29 cellular contexts compared by ENCODE assay signal in genomic region chr22:23529166-23530103, GRCh38. TPM values are rescaled to one million over a fixed set of nuclear protein-coding genes. Genes with fewer than 3 reads are reported as not detected.
DNase-seq lines count a peak whose midpoint lies in the region; ATAC-seq and TF ChIP-seq lines count a peak whose summit lies in the region.
"Had no signal": no experiment of that assay in that cellular context is flagged by ENCODE, and none has a peak within 500 bp of the region (broad histone marks: within the 10 kb centered on the region; RNA-seq: fewer than 3 reads in every experiment).

No MANE protein-coding gene starts in this region.

- H3K4me2 ChIP-seq in BLaER1 treated with 17β-estradiol and CSF1 and Interleukin-3, amounts not matched to agents 10 nM and 100 nM = peak overlapping the region in 6 of 11 experiments; percentile 1 to 60 (median 43); a peak in 11 of 22 replicates
- H3K4me2 ChIP-seq: BLaER1 had no signal

- H3K4me1 ChIP-seq in BLaER1 treated with 17β-estradiol and CSF1 and Interleukin-3, amounts not matched to agents 10 nM and 100 nM = peaks cover 20 to 52% (median 30%) of the 10 kb centered on the region in 10 experiments; a peak in 19 of 20 replicates
- H3K4me1 ChIP-seq in RWPE2 (ENCODE audit: insufficient read depth, poor library complexity, severe bottlenecking) (no peaks in the 10 kb centered on the region), lower lobe of right lung (peaks cover 5% of the 10 kb centered on the region)

- H3K27me3 Mint-ChIP-seq in immature natural killer cell (ENCODE audit: low read depth in 3 of 3) = peaks cover 2 to 5% (median 2%) of the 10 kb centered on the region in 3 donors
- peaks cover 4 to 20% of the 10 kb centered on the region in 2 donors for H3K27me3 Mint-ChIP-seq in T-cell
- H3K27me3 Mint-ChIP-seq: IgD-negative memory B cell; stimulated activated naive CD8-positive, alpha-beta T cell treated with anti-CD3 and anti-CD28 coated beads, Interleukin-15, Interleukin-2, amounts not matched to agents 100 ng/mL and 50 ng/mL, for 24 hours had no signal

- H3K4me1 Mint-ChIP-seq in immature natural killer cell = no peaks in the 10 kb centered on the region
- H3K4me1 Mint-ChIP-seq in T-cell = no peaks in the 10 kb centered on the region
- H3K4me1 Mint-ChIP-seq: activated CD4-positive, alpha-beta memory T cell treated with anti-CD3 and anti-CD28 coated beads, Interleukin-2, amount 10 ng/mL, durations not matched to agents 7 days and 5 days had no signal

- no peak overlapping the region; a peak in 1 of 22 replicates for H3K27ac ChIP-seq in BLaER1 treated with 17β-estradiol and CSF1 and Interleukin-3, amounts not matched to agents 10 nM and 100 nM
- no peak overlapping the region for H3K27ac ChIP-seq in RWPE2 (ENCODE audit: poor library complexity, severe bottlenecking)
- no peak overlapping the region for H3K27ac ChIP-seq in lower lobe of right lung
- H3K27ac ChIP-seq: BLaER1, coronary artery, RWPE1, tibial nerve had no signal

- CTCF ChIA-PET in T-cell (lab: Charles Lee) = no interaction called here

- peak overlapping the region in 1 of 6 donors; percentile 12 for H3K27ac Mint-ChIP-seq in immature natural killer cell
- no peak overlapping the region for H3K27ac Mint-ChIP-seq in T-cell
- H3K27ac Mint-ChIP-seq: activated CD4-positive, alpha-beta memory T cell treated with anti-CD3 and anti-CD28 coated beads, Interleukin-2, amount 10 ng/mL, durations not matched to agents 7 days and 5 days; stimulated activated naive CD8-positive, alpha-beta T cell treated with anti-CD3 and anti-CD28 coated beads, Interleukin-15, Interleukin-2, amounts not matched to agents 100 ng/mL and 50 ng/mL, for 24 hours; WTC11 had no signal

- no peaks in the 10 kb centered on the region for H3K9me3 ChIP-seq in BLaER1 treated with 17β-estradiol and CSF1 and Interleukin-3, amounts not matched to agents 10 nM and 100 nM (replicated peaks in 1 of 11)
- H3K9me3 ChIP-seq in RWPE2 (ENCODE audit: severe bottlenecking) (no peaks in the 10 kb centered on the region), lower lobe of right lung (no peaks in the 10 kb centered on the region)
- H3K9me3 ChIP-seq: BLaER1, MG63, tibial nerve had no signal

- no peaks in the 10 kb centered on the region for H3K9me3 Mint-ChIP-seq in immature natural killer cell
- no peaks in the 10 kb centered on the region for H3K9me3 Mint-ChIP-seq in T-cell
- H3K9me3 Mint-ChIP-seq: activated CD4-positive, alpha-beta memory T cell treated with anti-CD3 and anti-CD28 coated beads, Interleukin-2, amount 10 ng/mL, durations not matched to agents 7 days and 5 days; IgD-negative memory B cell; stimulated activated naive CD8-positive, alpha-beta T cell treated with anti-CD3 and anti-CD28 coated beads, Interleukin-15, Interleukin-2, amounts not matched to agents 100 ng/mL and 50 ng/mL, for 24 hours; WTC11 had no signal

- H3K9ac ChIP-seq in BLaER1 treated with 17β-estradiol and CSF1 and Interleukin-3, amounts not matched to agents 10 nM and 100 nM = no peak overlapping the region
- H3K9ac ChIP-seq: BLaER1 had no signal

- H4K20me1 ChIP-seq in BLaER1 treated with 17β-estradiol and CSF1 and Interleukin-3, amounts not matched to agents 10 nM and 100 nM = no peaks in the 10 kb centered on the region
- H4K20me1 ChIP-seq: BLaER1 had no signal

- no peak for TF ChIP-seq CTCF in RWPE2 (IDR thresholded peaks at IDR 0.05; ENCODE audit: poor library complexity, severe bottlenecking)
- TF ChIP-seq CTCF in lower lobe of right lung (IDR thresholded peaks at IDR 0.05) = no peak

- POLR2A ChIA-PET in T-cell (lab: Charles Lee) = no interaction called here

- no peak overlapping the region for H3K4me3 Mint-ChIP-seq in immature natural killer cell
- no peak overlapping the region for H3K4me3 Mint-ChIP-seq in T-cell
- H3K4me3 Mint-ChIP-seq: activated CD4-positive, alpha-beta memory T cell treated with anti-CD3 and anti-CD28 coated beads, Interleukin-2, amount 10 ng/mL, durations not matched to agents 7 days and 5 days; stimulated activated naive CD8-positive, alpha-beta T cell treated with anti-CD3 and anti-CD28 coated beads, Interleukin-15, Interleukin-2, amounts not matched to agents 100 ng/mL and 50 ng/mL, for 24 hours; WTC11 had no signal

- intact Hi-C loops in lower lobe of right lung (cut with DNase I) (no loop called here), posterior vena cava (cut with DNase I) (loop anchor here in 1 of 2 donors (10.0 kb wide), 2 partner anchors 135 to 785 kb away; no protein-coding TSS in a partner anchor)

- H3K4me3 ChIP-seq in BLaER1 treated with 17β-estradiol and CSF1 and Interleukin-3, amounts not matched to agents 10 nM and 100 nM = no peak overlapping the region
- H3K4me3 ChIP-seq in RWPE2 (ENCODE audit: severe bottlenecking) (no peak overlapping the region), lower lobe of right lung (no peak overlapping the region)
- H3K4me3 ChIP-seq: BLaER1, coronary artery, MG63, tibial nerve had no signal

- H3K36me3 ChIP-seq in BLaER1 treated with 17β-estradiol and CSF1 and Interleukin-3, amounts not matched to agents 10 nM and 100 nM = no peaks in the 10 kb centered on the region
- no peaks in the 10 kb centered on the region for H3K36me3 ChIP-seq in RWPE2 (ENCODE audit: low read depth)
- H3K36me3 ChIP-seq in lower lobe of right lung = no peaks in the 10 kb centered on the region
- H3K36me3 ChIP-seq: BLaER1, MG63, tibial nerve had no signal

- no peaks in the 10 kb centered on the region; a peak in 1 of 22 replicates for H3K27me3 ChIP-seq in BLaER1 treated with 17β-estradiol and CSF1 and Interleukin-3, amounts not matched to agents 10 nM and 100 nM
- H3K27me3 ChIP-seq in RWPE2 (ENCODE audit: insufficient read depth, poor library complexity, severe bottlenecking) (no peaks in the 10 kb centered on the region), lower lobe of right lung (ENCODE audit: low read depth) (peaks cover 4% of the 10 kb centered on the region)
- H3K27me3 ChIP-seq: BLaER1, MG63, tibial nerve had no signal

- H3K36me3 Mint-ChIP-seq in immature natural killer cell (no peaks in the 10 kb centered on the region), T-cell (no peaks in the 10 kb centered on the region)
- H3K36me3 Mint-ChIP-seq: IgD-negative memory B cell, WTC11 had no signal

- no peak for ATAC-seq in RWPE2 (ENCODE audit: low read depth)
- ATAC-seq in lower lobe of right lung = no peak
- ATAC-seq in GM21447 (IDR thresholded peaks at IDR 0.05; ENCODE audit: unreplicated experiment) = no peak
- no peak for ATAC-seq in T-cell (replicated peaks in 1 of 4)
- ATAC-seq: left cardiac atrium, WTC11 had no signal

- DNase-seq in RWPE2 (ENCODE audit: low spot score) (peak; percentile 31), lower lobe of right lung (peak; percentile 19), posterior vena cava (ENCODE audit: low spot score) (peak; percentile 52), immature natural killer cell (no peak), dedifferentiated amniotic fluid mesenchymal stem cell (ENCODE audit: extremely low spot score) (no peak), T-cell (no peak)
- DNase-seq: ACHN; activated CD4-positive, alpha-beta memory T cell treated with anti-CD3 and anti-CD28 coated beads, Interleukin-2, amount 10 ng/mL, durations not matched to agents 7 days and 5 days; activated gamma-delta T cell; EL; left cardiac atrium; MG63; NCI-H1436 treated with DMSO at 0.1 percent for 48 hours; NCI-H2171 treated with DMSO at 0.1 percent for 48 hours; NCI-H69; stimulated activated CD4-positive, alpha-beta T cell treated with anti-CD3 and anti-CD28 coated beads, Interleukin-4, amount 100 ng/mL, for 4 hours; T-helper 9 cell had no signal

RNA-seq across cellular contexts. Expression of gene IGLL1, which starts 50.7 kb away (rescaled TPM):
- total RNA-seq in lower lobe of right lung (not detected), posterior vena cava (not detected), T-cell (under 1 TPM in 2 of 5 donors, not detected in 3; 0.30 to 0.64 TPM)
- polyA plus RNA-seq in immature natural killer cell = not detected
- total RNA-seq: endothelial cell of umbilical vein, left cardiac atrium, tibial nerve, WTC11 had no signal
- polyA plus RNA-seq: adipose tissue, endothelial cell of umbilical vein, IgD-negative memory B cell, neural cell had no signal

Comparison
In these comparisons a context has a peak if more than half of its experiments do, and no peak if none do; other contexts are left out.
1. DNase-seq: peak in RWPE2 (single experiment), lower lobe of right lung (single experiment) and posterior vena cava (single experiment); none in immature natural killer cell (0 of 3), dedifferentiated amniotic fluid mesenchymal stem cell (single experiment) and T-cell (0 of 34).